Comparison of ENCODE assay signal across 15 cellular contexts in genomic region chr3:180048840-180049239, GRCh38. TPM values are rescaled to one million over a fixed set of nuclear protein-coding genes. Genes with fewer than 3 reads are reported as not detected.
DNase-seq lines count a peak whose midpoint lies in the region; ATAC-seq and TF ChIP-seq lines count a peak whose summit lies in the region.
"Had no signal": no experiment of that assay in that cellular context is flagged by ENCODE, and none has a peak within 500 bp of the region (broad histone marks: within the 10 kb centered on the region; RNA-seq: fewer than 3 reads in every experiment).

No MANE protein-coding gene starts in this region.

- H3K27me3 ChIP-seq in left lung (no peaks in the 10 kb centered on the region), left ventricle myocardium inferior (ENCODE audit: low read depth) (no peaks in the 10 kb centered on the region)

- H3K36me3 ChIP-seq in left lung (no peaks in the 10 kb centered on the region), left ventricle myocardium inferior (no peaks in the 10 kb centered on the region)

- intact Hi-C loops in left lung (cut with DNase I) = no loop called here
- intact Hi-C loops in left ventricle myocardium inferior (cut with micrococcal nuclease) = no loop called here

- in situ Hi-C loops in astrocyte of the spinal cord (cut with HindIII; ENCODE audit: low sequenced_read_pairs) = no loop called here

- ATAC-seq in left lung (peak; percentile 93), GM21576 (IDR thresholded peaks at IDR 0.05; ENCODE audit: unreplicated experiment) (no peak)
- ATAC-seq: Right ventricle myocardium inferior had no signal

- no peak for TF ChIP-seq CTCF in AG09309 (IDR thresholded peaks at IDR 0.05; ENCODE audit: control insufficient read depth, insufficient read depth, low read depth, low read length, missing control alignments)
- no peak for TF ChIP-seq CTCF in astrocyte of the spinal cord (IDR thresholded peaks at IDR 0.05; ENCODE audit: low read depth, low read length)
- TF ChIP-seq CTCF in left lung (IDR thresholded peaks at IDR 0.05) = no peak
- no peak for TF ChIP-seq CTCF in left ventricle myocardium inferior (IDR thresholded peaks at IDR 0.05; ENCODE audit: borderline replicate concordance)

- DNase-seq in AG09309 (ENCODE audit: low read depth) (peak; percentile 34), HCEC 1CT (peak; percentile 43), astrocyte of the spinal cord (ENCODE audit: low read depth, low spot score) (peak; percentile 73), left lung (no peak), RKO (ENCODE audit: low spot score) (no peak), left ventricle myocardium inferior (no peak), SW480 (ENCODE audit: low spot score) (no peak)
- DNase-seq: activated naive CD8-positive, alpha-beta T cell treated with anti-CD3 and anti-CD28 coated beads for 36 hours; central memory CD4-positive, alpha-beta T cell; effector CD4-positive, alpha-beta T cell; GOT3; stimulated activated CD4-positive, alpha-beta T cell treated with anti-CD3 and anti-CD28 coated beads, Interleukin-2, amount 100 ng/mL, for 48 hours; substantia nigra had no signal

- H3K4me3 ChIP-seq in AG09309 (ENCODE audit: control insufficient read depth, low read depth, low read length) = no peak overlapping the region
- no peak overlapping the region for H3K4me3 ChIP-seq in astrocyte of the spinal cord (ENCODE audit: low read depth, low read length)
- H3K4me3 ChIP-seq in left lung = no peak overlapping the region
- H3K4me3 ChIP-seq in left ventricle myocardium inferior = no peak overlapping the region

- H3K9me3 ChIP-seq in left lung (no peaks in the 10 kb centered on the region), left ventricle myocardium inferior (replicated peaks) (no peaks in the 10 kb centered on the region)

- H3K27ac ChIP-seq in left lung (no peak overlapping the region), left ventricle myocardium inferior (replicated peaks) (no peak overlapping the region)

- H3K4me1 ChIP-seq in left lung = no peaks in the 10 kb centered on the region
- no peaks in the 10 kb centered on the region for H3K4me1 ChIP-seq in left ventricle myocardium inferior

RNA-seq across cellular contexts. Expression of gene PEX5L, which starts 12.1 kb away (rescaled TPM):
- total RNA-seq in left lung (not detected), left ventricle myocardium inferior (0.41 TPM)
- total RNA-seq: activated naive CD8-positive, alpha-beta T cell treated with anti-CD3 and anti-CD28 coated beads for 36 hours had no signal

Comparison
In these comparisons a context has a peak if more than half of its experiments do, and no peak if none do; other contexts are left out.
1. DNase-seq: peak in AG09309 (single experiment), HCEC 1CT (single experiment) and astrocyte of the spinal cord (single experiment); none in left lung (0 of 2), RKO (single experiment), left ventricle myocardium inferior (single experiment) and SW480 (single experiment).